19 cellular contexts compared by ENCODE assay signal in genomic region chr13:113226873-113227272, GRCh38.
"Had no signal": no experiment of that assay in that cellular context is flagged by ENCODE, and none has a peak within 500 bp of the region (broad histone marks: within the 10 kb centered on the region; RNA-seq: fewer than 3 reads in every experiment).

No MANE protein-coding gene starts in this region.

- ATAC-seq: left ventricle myocardium superior; natural killer cell treated with Interleukin-12 subunit alpha and Interleukin-12 subunit beta and Interleukin-15 and Interleukin-18, amount 100 ng/mL, for 72 hours had no signal

- H3K4me3 Mint-ChIP-seq: activated T-helper 1 cell treated with anti-CD3 and anti-CD28 coated beads, Interleukin-12 subunit alpha, Interleukin-12 subunit beta, Interleukin-2, Interleukin-4 antibody, amounts not matched to agents 30 ng/mL and 10 ng/mL and 1 ng/mL, durations not matched to agents 14 hours and 24 hours and 36 hours; memory B cell; natural killer cell treated with Interleukin-12 subunit alpha and Interleukin-12 subunit beta and Interleukin-15 and Interleukin-18, amount 100 ng/mL, for 72 hours; T-helper 2 cell treated with Interferon-gamma antibody and Interleukin-4, amounts not matched to agents 5 μg/mL and 100 μg/mL, for 36 hours; type B pancreatic cell had no signal

- H3K27me3 ChIP-seq: colonic mucosa, esophagus squamous epithelium, suprapubic skin had no signal

- H3K9me3 ChIP-seq: colonic mucosa, esophagus squamous epithelium, suprapubic skin had no signal

- H3K4me1 ChIP-seq: colonic mucosa, suprapubic skin had no signal

- H3K4me3 ChIP-seq: colonic mucosa, esophagus squamous epithelium, suprapubic skin had no signal

- H3K27ac ChIP-seq: colonic mucosa, esophagus squamous epithelium, suprapubic skin had no signal

- H3K27me3 Mint-ChIP-seq: memory B cell; natural killer cell treated with Interleukin-12 subunit alpha and Interleukin-12 subunit beta and Interleukin-15 and Interleukin-18, amount 100 ng/mL, for 72 hours; type B pancreatic cell had no signal

- DNase-seq: activated CD4-positive, alpha-beta T cell treated with anti-CD3 and anti-CD28 coated beads, Interleukin-2, amount 50 U/mL, for 4 hours; activated CD8-positive, alpha-beta memory T cell treated with anti-CD3 and anti-CD28 coated beads, Interleukin-2, amount 50 U/mL, for 4 hours; activated naive CD4-positive, alpha-beta T cell treated with Interleukin-2 at 50 U/mL for 16 hours; caudate nucleus; colonic mucosa; esophagus squamous epithelium; glutamatergic neuron; hypothalamus; left ventricle myocardium superior; occipital lobe; stimulated activated CD4-positive, alpha-beta T cell treated with anti-CD3 and anti-CD28 coated beads, Interleukin-15, amount 100 ng/mL, for 24 hours; stimulated activated CD4-positive, alpha-beta T cell treated with anti-CD3 and anti-CD28 coated beads, Interleukin-4, amount 100 ng/mL, for 24 hours; stimulated activated naive CD4-positive, alpha-beta T cell treated with Interleukin-2 at 50 U/mL for 16 hours had no signal

- H3K36me3 ChIP-seq: colonic mucosa had no signal

- H3K9me3 Mint-ChIP-seq: activated T-helper 1 cell treated with anti-CD3 and anti-CD28 coated beads, Interleukin-12 subunit alpha, Interleukin-12 subunit beta, Interleukin-2, Interleukin-4 antibody, amounts not matched to agents 30 ng/mL and 10 ng/mL and 1 ng/mL, durations not matched to agents 14 hours and 24 hours and 36 hours; memory B cell; natural killer cell treated with Interleukin-12 subunit alpha and Interleukin-12 subunit beta and Interleukin-15 and Interleukin-18, amount 100 ng/mL, for 72 hours; T-helper 2 cell treated with Interferon-gamma antibody and Interleukin-4, amounts not matched to agents 5 μg/mL and 100 μg/mL, for 36 hours; type B pancreatic cell had no signal

- H3K27ac Mint-ChIP-seq: activated T-helper 1 cell treated with anti-CD3 and anti-CD28 coated beads, Interleukin-12 subunit alpha, Interleukin-12 subunit beta, Interleukin-2, Interleukin-4 antibody, amounts not matched to agents 30 ng/mL and 10 ng/mL and 1 ng/mL, durations not matched to agents 14 hours and 24 hours and 36 hours; memory B cell; type B pancreatic cell had no signal
